ENCODE assay signal across 1 cellular context in genomic region chr20:4721719-4722118, GRCh38.
TF ChIP-seq lines count a peak whose summit lies in the region.

Gene PRND, plus strand, starts transcription at chr20:4721909. Its CDS starts 2,643 bp downstream, at chr20:4724552.

TF ChIP-seq in IMR-90, 13 proteins besides CTCF, POLR2A, EP300 and RAD21:
- TF ChIP-seq CEBPB (IDR thresholded peaks at IDR 0.05; ENCODE audit: low read depth, low read length), result no peak
- no peak for TF ChIP-seq CHD1 (IDR thresholded peaks at IDR 0.05; ENCODE audit: low read depth, low read length)
- no peak for TF ChIP-seq BHLHE40 (IDR thresholded peaks at IDR 0.05; ENCODE audit: low read depth, low read length)
- TF ChIP-seq USF2 (IDR thresholded peaks at IDR 0.05; ENCODE audit: low read depth, low read length), result no peak
- no peak for TF ChIP-seq RFX5 (IDR thresholded peaks at IDR 0.05; ENCODE audit: low read depth, low read length)
- no peak for TF ChIP-seq RCOR1 (IDR thresholded peaks at IDR 0.05; ENCODE audit: insufficient replicate concordance, low read length)
- no peak for TF ChIP-seq FOS (IDR thresholded peaks at IDR 0.05; ENCODE audit: low read depth, low read length)
- no peak for TF ChIP-seq NFE2L2 (IDR thresholded peaks at IDR 0.05; ENCODE audit: low read depth, low read length)
- TF ChIP-seq SMC3 (IDR thresholded peaks at IDR 0.05; ENCODE audit: low read depth, low read length), result no peak
- no peak for TF ChIP-seq ELK1 (IDR thresholded peaks at IDR 0.05; ENCODE audit: borderline replicate concordance, low read depth, low read length)
- no peak for TF ChIP-seq MAZ (IDR thresholded peaks at IDR 0.05; ENCODE audit: borderline replicate concordance, low read depth, low read length)
- no peak for TF ChIP-seq MAFK (IDR thresholded peaks at IDR 0.05; ENCODE audit: low read depth, low read length)
- TF ChIP-seq MXI1 (IDR thresholded peaks at IDR 0.05; ENCODE audit: borderline replicate concordance, low read depth, low read length), result no peak
TF ChIP-seq in IMR-90: peak in this region for 0.
